Comparison of ENCODE assay signal across 14 cellular contexts in the genomic region with DNA sequence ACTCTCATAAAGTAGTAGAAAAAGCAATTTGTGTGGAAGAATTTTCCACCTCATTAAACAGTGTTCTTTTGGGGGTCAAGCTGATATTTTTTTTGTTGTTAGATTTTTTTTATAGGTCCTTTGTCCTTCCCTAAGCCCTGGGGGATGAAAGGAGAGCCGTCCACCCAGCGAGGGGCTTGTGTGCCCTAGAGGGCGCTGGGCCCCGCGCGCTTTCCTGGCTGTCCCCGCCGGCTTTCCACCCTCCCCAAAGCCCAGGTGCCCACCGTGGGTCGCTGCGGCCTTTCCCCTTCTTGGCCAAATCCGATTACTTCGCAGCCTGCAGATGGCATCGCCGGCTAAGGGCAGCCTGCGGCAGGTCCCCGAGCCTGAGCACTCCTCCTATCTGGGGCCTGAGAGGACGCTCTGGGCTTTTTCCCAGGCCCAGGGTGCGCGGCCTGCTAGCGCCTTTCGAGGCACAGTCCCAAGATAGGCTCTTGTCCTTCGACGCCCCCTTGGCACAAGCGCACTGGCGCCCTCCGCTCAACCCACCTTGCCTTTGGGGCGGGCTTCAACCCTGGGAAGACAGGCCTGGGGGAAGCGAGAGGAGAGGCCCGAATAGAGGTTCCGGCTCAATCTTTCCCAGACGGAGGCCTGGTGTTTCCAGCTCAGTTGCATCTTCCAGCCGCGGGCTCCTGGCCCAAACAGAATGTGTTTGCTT. TPM values are rescaled to one million over a fixed set of nuclear protein-coding genes. Genes with fewer than 3 reads are reported as not detected.
DNase-seq lines count a peak whose midpoint lies in the region; TF ChIP-seq lines count a peak whose summit lies in the region.
"Had no signal": no experiment of that assay in that cellular context is flagged by ENCODE, and none has a peak within 500 bp of the region (broad histone marks: within the 10 kb centered on the region; RNA-seq: fewer than 3 reads in every experiment).

No MANE protein-coding gene starts in this region.

- 1% methylated on average over 34 of the region's 34 CpGs for WGBS in HUES64
- WGBS in endodermal cell (ENCODE audit: insufficient coverage in 1 of 2, insufficient read length in 1 of 2), 2 experiments = 5% methylated on average over 16 to 34 of the region's 34 CpGs

- H3K27ac ChIP-seq in HUES64 (ENCODE audit: low read depth, low read length) = no peak overlapping the region
- peak overlapping the region; percentile 6 for H3K27ac ChIP-seq in endodermal cell (ENCODE audit: low read depth, low read length)
- H3K27ac ChIP-seq: thoracic aorta had no signal

- H3K9me3 ChIP-seq in HUES64 (ENCODE audit: insufficient read depth, low read depth, low read length) (no peaks in the 10 kb centered on the region), endodermal cell (ENCODE audit: control insufficient read depth, low read length) (no peaks in the 10 kb centered on the region)
- H3K9me3 ChIP-seq: thoracic aorta had no signal

- H3K27ac Mint-ChIP-seq in endodermal cell = no peak overlapping the region
- peak overlapping the region; percentile 47 for H3K27ac Mint-ChIP-seq in progenitor cell of endocrine pancreas
- H3K27ac Mint-ChIP-seq: natural killer cell had no signal

- H3K4me1 ChIP-seq in HUES64 (ENCODE audit: insufficient read depth, low read length) = peaks cover 26% of the 10 kb centered on the region
- peaks cover 7% of the 10 kb centered on the region for H3K4me1 ChIP-seq in endodermal cell (ENCODE audit: control insufficient read depth, insufficient read depth, low read length)

- H3K27me3 Mint-ChIP-seq in endodermal cell (ENCODE audit: insufficient read depth) = peaks cover 93% of the 10 kb centered on the region
- H3K27me3 Mint-ChIP-seq in progenitor cell of endocrine pancreas = peaks cover 76% of the 10 kb centered on the region

- H3K4me3 Mint-ChIP-seq in endodermal cell (peak overlapping the region; percentile 45), progenitor cell of endocrine pancreas (ENCODE audit: low read depth) (no peak overlapping the region)
- H3K4me3 Mint-ChIP-seq: natural killer cell had no signal

- peak overlapping the region; percentile 26 for H3K4me3 ChIP-seq in HUES64 (ENCODE audit: low read length)
- H3K4me3 ChIP-seq in endodermal cell (ENCODE audit: low read length) = no peak overlapping the region
- H3K4me3 ChIP-seq: thoracic aorta had no signal

- H3K9ac ChIP-seq in HUES64 (ENCODE audit: low read depth, low read length) = no peak overlapping the region
- no peak overlapping the region for H3K9ac ChIP-seq in endodermal cell (ENCODE audit: extremely low read depth, low read length, poor library complexity, severe bottlenecking)

- DNase-seq in NCI-H748 (lab: John Stamatoyannopoulos, UW; ENCODE audit: unreplicated experiment) (peak; percentile 47), NCI-H748 treated with DMSO at 0.1 percent for 48 hours (lab: John Stamatoyannopoulos, UW) (no peak), endodermal cell (peak; percentile 89), progenitor cell of endocrine pancreas (ENCODE audit: low spot score, unreplicated experiment) (no peak), NCI-H1105 (lab: John Stamatoyannopoulos, UW) (no peak), NCI-H187 (lab: John Stamatoyannopoulos, UW) (no peak), NCI-H1417 treated with DMSO at 0.1 percent for 48 hours (lab: John Stamatoyannopoulos, UW) (no peak)
- DNase-seq: 8988T; activated effector memory CD4-positive, alpha-beta T cell treated with anti-CD3 and anti-CD28 coated beads, Interleukin-2, amount 50 U/mL, for 16 hours; GF-D8; natural killer cell; PC-3 had no signal

- H3K27me3 ChIP-seq in HUES64 (ENCODE audit: insufficient read depth, low read length) = peaks cover 72% of the 10 kb centered on the region
- H3K27me3 ChIP-seq in endodermal cell (ENCODE audit: control insufficient read depth, insufficient read depth, low read length, poor library complexity, severe bottlenecking) = peaks cover 69% of the 10 kb centered on the region

- H3K9me3 Mint-ChIP-seq in endodermal cell (no peaks in the 10 kb centered on the region), progenitor cell of endocrine pancreas (ENCODE audit: low read depth) (no peaks in the 10 kb centered on the region)

- peaks cover 32% of the 10 kb centered on the region for H3K4me1 Mint-ChIP-seq in endodermal cell
- H3K4me1 Mint-ChIP-seq in progenitor cell of endocrine pancreas (ENCODE audit: low read depth) = peaks cover 8% of the 10 kb centered on the region

- TF ChIP-seq CTCF in endodermal cell (conservative IDR thresholded peaks at IDR 0.05) = peak; percentile 60
- TF ChIP-seq CTCF in progenitor cell of endocrine pancreas (IDR thresholded peaks at IDR 0.05; ENCODE audit: unreplicated experiment) = peak; percentile 41

- H3K36me3 ChIP-seq in HUES64 (ENCODE audit: insufficient read depth, low read length) (no peaks in the 10 kb centered on the region), endodermal cell (ENCODE audit: control insufficient read depth, insufficient read depth, low read length) (no peaks in the 10 kb centered on the region)
- H3K36me3 ChIP-seq: thoracic aorta had no signal

- no peaks in the 10 kb centered on the region for H3K36me3 Mint-ChIP-seq in endodermal cell (ENCODE audit: low read depth)
- no peaks in the 10 kb centered on the region for H3K36me3 Mint-ChIP-seq in progenitor cell of endocrine pancreas (ENCODE audit: insufficient read depth)

RNA-seq across cellular contexts. Expression of a gene that starts 33.6 kb away (rescaled TPM):
- 4.0 TPM for polyA plus RNA-seq in HUES64 (2013, experiment 1 of 2)
- polyA plus RNA-seq in HUES64 (2013, experiment 2 of 2) = 8.7 TPM
- under 1 TPM; 0.51 to 0.69 TPM for total RNA-seq in endodermal cell
- 39.2 TPM for polyA plus RNA-seq in endodermal cell (2013, experiment 1 of 2)
- 32.0 TPM for polyA plus RNA-seq in endodermal cell (2013, experiment 2 of 2)
- 4.7 and 10.0 TPM in 2 replicates for total RNA-seq in progenitor cell of endocrine pancreas
- total RNA-seq: natural killer cell had no signal

Comparison
In these comparisons a context has a peak if more than half of its experiments do, and no peak if none do; other contexts are left out.
1. DNase-seq: peak in NCI-H748 (single experiment) and endodermal cell (single experiment); none in NCI-H748 treated with DMSO at 0.1 percent for 48 hours (single experiment), progenitor cell of endocrine pancreas (single experiment), NCI-H1105 (single experiment), NCI-H187 (0 of 2) and NCI-H1417 treated with DMSO at 0.1 percent for 48 hours (single experiment).